Comparison of ENCODE assay signal across 24 cellular contexts in genomic region chr1:114496091-114496490, GRCh38.
"Had no signal": no experiment of that assay in that cellular context is flagged by ENCODE, and none has a peak within 500 bp of the region (broad histone marks: within the 10 kb centered on the region; RNA-seq: fewer than 3 reads in every experiment).

No MANE protein-coding gene starts in this region.

- H3K4me2 ChIP-seq: hepatocyte had no signal

- H2AFZ ChIP-seq: hepatocyte, parathyroid adenoma had no signal

- H3K4me1 ChIP-seq: parathyroid adenoma, prostate gland had no signal

- H3K27me3 ChIP-seq: hepatocyte, right lobe of liver, spleen, tibial artery, upper lobe of right lung, vagina had no signal

- H3K27me3 Mint-ChIP-seq: dendritic cell treated with granulocyte-macrophage colony-stimulating factor and Interleukin-4, amounts not matched to agents 40 ng/mL and 50 ng/mL, for 4 days; effector memory CD8-positive, alpha-beta T cell; naive B cell; stimulated activated memory B cell treated with anti-CD40 and anti-IgM and Interleukin-4, amounts not matched to agents 10 μg/mL and 1 μg/mL and 100 μg/mL, for 72 hours; stimulated activated naive CD8-positive, alpha-beta T cell treated with anti-CD3 and anti-CD28 coated beads, Interleukin-15, Interleukin-2, amounts not matched to agents 100 ng/mL and 50 ng/mL, for 24 hours had no signal

- H3K4me3 ChIP-seq: hepatocyte, lower lobe of right lung, prostate gland, right lobe of liver, spleen, tibial artery, upper lobe of right lung, vagina had no signal

- H3K9me3 ChIP-seq: prostate gland, right lobe of liver, tibial artery, upper lobe of right lung, vagina had no signal

- H3K4me1 Mint-ChIP-seq: nephron progenitor cell had no signal

- H3K9ac ChIP-seq: parathyroid adenoma had no signal

- H3K36me3 ChIP-seq: lower lobe of right lung, prostate gland, right lobe of liver, tibial artery, upper lobe of right lung, vagina had no signal

- DNase-seq: effector memory CD8-positive, alpha-beta T cell; erythroblast; foreskin melanocyte; head of caudate nucleus; lower lobe of right lung; mesenchymal stem cell; midbrain; naive B cell; nephron progenitor cell; right lobe of liver; spleen; stimulated activated CD4-positive, alpha-beta T cell treated with anti-CD3 and anti-CD28 coated beads, Interleukin-15, amount 100 ng/mL, for 24 hours; stimulated activated CD4-positive, alpha-beta T cell treated with anti-CD3 and anti-CD28 coated beads, Interleukin-1b, Interleukin-23, amount 100 ng/mL, for 48 hours; stimulated activated CD4-positive, alpha-beta T cell treated with anti-CD3 and anti-CD28 coated beads, Interleukin-4, amount 100 ng/mL, for 24 hours; tibial artery; upper lobe of right lung had no signal

- H3K27ac ChIP-seq: hepatocyte, lower lobe of right lung, parathyroid adenoma, prostate gland, right lobe of liver, spleen, tibial artery, upper lobe of right lung, vagina had no signal

- ATAC-seq: effector memory CD8-positive, alpha-beta T cell; left lobe of liver; lower lobe of right lung; right lobe of liver; stimulated activated memory B cell treated with anti-CD40 and anti-IgM and Interleukin-4, amounts not matched to agents 10 μg/mL and 1 μg/mL and 100 μg/mL, for 72 hours; upper lobe of right lung had no signal

- H3K27ac Mint-ChIP-seq: dendritic cell treated with granulocyte-macrophage colony-stimulating factor and Interleukin-4, amounts not matched to agents 40 ng/mL and 50 ng/mL, for 4 days; nephron progenitor cell; stimulated activated memory B cell treated with anti-CD40 and anti-IgM and Interleukin-4, amounts not matched to agents 10 μg/mL and 1 μg/mL and 100 μg/mL, for 72 hours; stimulated activated naive CD8-positive, alpha-beta T cell treated with anti-CD3 and anti-CD28 coated beads, Interleukin-15, Interleukin-2, amounts not matched to agents 100 ng/mL and 50 ng/mL, for 24 hours had no signal

- H3K9me3 Mint-ChIP-seq: effector memory CD8-positive, alpha-beta T cell had no signal

- H3K4me3 Mint-ChIP-seq: dendritic cell treated with granulocyte-macrophage colony-stimulating factor and Interleukin-4, amounts not matched to agents 40 ng/mL and 50 ng/mL, for 4 days; effector memory CD8-positive, alpha-beta T cell; naive B cell; nephron progenitor cell; stimulated activated memory B cell treated with anti-CD40 and anti-IgM and Interleukin-4, amounts not matched to agents 10 μg/mL and 1 μg/mL and 100 μg/mL, for 72 hours; stimulated activated naive CD8-positive, alpha-beta T cell treated with anti-CD3 and anti-CD28 coated beads, Interleukin-15, Interleukin-2, amounts not matched to agents 100 ng/mL and 50 ng/mL, for 24 hours had no signal
